In the genomic region with DNA sequence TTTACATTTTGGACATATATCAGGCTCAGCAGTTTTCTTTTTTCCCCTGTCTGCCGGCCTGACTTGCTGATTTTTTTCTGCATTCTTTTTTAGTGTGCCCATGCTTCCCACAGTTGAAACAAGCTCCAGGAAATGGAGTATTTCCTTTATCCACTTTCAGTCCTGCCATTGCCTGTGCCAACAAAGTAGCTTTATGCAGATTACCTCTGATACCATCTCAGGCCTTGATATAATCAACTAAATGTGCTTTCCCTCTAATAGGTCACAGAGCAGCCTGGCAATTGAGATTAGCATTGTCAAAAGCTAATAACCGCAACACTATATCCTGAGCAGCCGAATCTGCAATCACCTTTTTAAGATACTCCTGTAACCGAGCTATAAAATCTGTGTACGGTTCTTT, we compare ENCODE assay signal across 32 cellular contexts. TPM values are rescaled to one million over a fixed set of nuclear protein-coding genes. Genes with fewer than 3 reads are reported as not detected.
"Had no signal": no experiment of that assay in that cellular context is flagged by ENCODE, and none has a peak within 500 bp of the region (broad histone marks: within the 10 kb centered on the region; RNA-seq: fewer than 3 reads in every experiment).

No MANE protein-coding gene starts in this region.

- H3K36me3 ChIP-seq: transverse colon had no signal

- ATAC-seq: activated CD4-positive, CD25-positive, alpha-beta regulatory T cell treated with anti-CD3 and anti-CD28 coated beads, Interleukin-2, amount 50 U/mL, for 24 hours; gastroesophageal sphincter; left cardiac atrium; left ventricle myocardium superior; right lobe of liver; stimulated activated naive CD8-positive, alpha-beta T cell treated with anti-CD3 and anti-CD28 coated beads, Interleukin-15, Interleukin-2, amounts not matched to agents 100 U/mL and 50 U/mL, for 24 hours had no signal

- H3K27ac Mint-ChIP-seq: activated naive CD4-positive, alpha-beta T cell treated with anti-CD3 and anti-CD28 coated beads, Interleukin-2, amount 10 ng/mL, durations not matched to agents 7 days and 5 days; activated naive CD8-positive, alpha-beta T cell treated with anti-CD3 and anti-CD28 coated beads, Interleukin-2, amount 10 ng/mL, durations not matched to agents 7 days and 5 days; activated T-cell treated with anti-CD3 and anti-CD28 coated beads, Interleukin-2, amount 50 U/mL, for 24 hours; naive B cell; T-helper 2 cell treated with Interferon-gamma antibody and Interleukin-4, amounts not matched to agents 5 μg/mL and 100 μg/mL, for 36 hours had no signal

- H3K79me2 ChIP-seq: hepatocyte had no signal

- H3K9me3 Mint-ChIP-seq: T-helper 2 cell treated with Interferon-gamma antibody and Interleukin-4, amounts not matched to agents 5 μg/mL and 100 μg/mL, for 36 hours had no signal

- H3K9me3 ChIP-seq: ascending aorta, gastroesophageal sphincter, right lobe of liver, testis, transverse colon had no signal

- H3K27me3 ChIP-seq: ascending aorta, cardiac muscle cell, dorsolateral prefrontal cortex, gastroesophageal sphincter, hepatocyte, right lobe of liver, testis, transverse colon had no signal

- H3K4me3 ChIP-seq: ascending aorta, cardiac muscle cell, coronary artery, dorsolateral prefrontal cortex, gastroesophageal sphincter, hepatocyte, right lobe of liver, testis, transverse colon had no signal

- H3K4me2 ChIP-seq: hepatocyte had no signal

- H3K27ac ChIP-seq: ascending aorta, cardiac muscle cell, coronary artery, dorsolateral prefrontal cortex, gastroesophageal sphincter, hepatocyte, right lobe of liver, testis, transverse colon had no signal

- H2AFZ ChIP-seq: hepatocyte had no signal

- H3K4me1 Mint-ChIP-seq: naive B cell, neural crest cell had no signal

- H3K4me3 Mint-ChIP-seq: activated naive CD4-positive, alpha-beta T cell treated with anti-CD3 and anti-CD28 coated beads, Interleukin-2, amount 10 ng/mL, durations not matched to agents 7 days and 5 days; activated naive CD8-positive, alpha-beta T cell treated with anti-CD3 and anti-CD28 coated beads, Interleukin-2, amount 10 ng/mL, durations not matched to agents 7 days and 5 days; activated T-cell treated with anti-CD3 and anti-CD28 coated beads, Interleukin-2, amount 50 U/mL, for 24 hours; naive B cell; neural crest cell; T-helper 2 cell treated with Interferon-gamma antibody and Interleukin-4, amounts not matched to agents 5 μg/mL and 100 μg/mL, for 36 hours had no signal

- H3K4me1 ChIP-seq: ascending aorta, gastroesophageal sphincter, testis, transverse colon had no signal

- DNase-seq: activated CD4-positive, alpha-beta T cell treated with anti-CD3 and anti-CD28 coated beads for 48 hours; activated CD4-positive, alpha-beta T cell treated with anti-CD3 and anti-CD28 coated beads, Interleukin-2, amount 50 U/mL, for 48 hours; activated CD8-positive, alpha-beta memory T cell treated with anti-CD3 and anti-CD28 coated beads, Interleukin-2, amount 50 U/mL, for 48 hours; activated gamma-delta T cell; activated naive CD4-positive, alpha-beta T cell treated with anti-CD3 and anti-CD28 coated beads, Interleukin-2, amount 10 ng/mL, durations not matched to agents 7 days and 5 days; activated naive CD8-positive, alpha-beta T cell treated with anti-CD3 and anti-CD28 coated beads, Interleukin-2, amount 10 ng/mL, durations not matched to agents 7 days and 5 days; activated T-cell treated with anti-CD3 and anti-CD28 coated beads, Interleukin-2, amount 50 U/mL, for 24 hours; cerebellar nuclear complex; dorsolateral prefrontal cortex; effector memory CD4-positive, alpha-beta T cell; left cardiac atrium; left ventricle myocardium superior; mammary epithelial cell; naive B cell; occipital lobe; stimulated activated CD4-positive, alpha-beta T cell treated with anti-CD3 and anti-CD28 coated beads, Interleukin-12 subunit alpha, Interleukin-12 subunit beta, amount 100 ng/mL, for 4 hours; stimulated activated CD4-positive, alpha-beta T cell treated with anti-CD3 and anti-CD28 coated beads, Interleukin-4, amount 100 ng/mL, for 1 hour; stimulated activated naive CD8-positive, alpha-beta T cell treated with anti-CD3 and anti-CD28 coated beads, Interleukin-15, Interleukin-2, amounts not matched to agents 100 U/mL and 50 U/mL, for 24 hours; testis; transverse colon had no signal

RNA-seq across cellular contexts. Expression of a gene that starts 28.0 kb away (rescaled TPM):
- total RNA-seq: ascending aorta, fibroblast of lung, fibroblast of villous mesenchyme, hepatocyte, left cardiac atrium, left ventricle myocardium superior, transverse colon had no signal

RNA-seq across cellular contexts. Expression of a gene that starts 35.6 kb away (rescaled TPM):
- total RNA-seq: activated CD8-positive, alpha-beta memory T cell treated with anti-CD3 and anti-CD28 coated beads for 36 hours; activated naive CD8-positive, alpha-beta T cell treated with anti-CD3 and anti-CD28 coated beads, Interleukin-2, amount 10 ng/mL, durations not matched to agents 7 days and 5 days had no signal
